In the genomic region with DNA sequence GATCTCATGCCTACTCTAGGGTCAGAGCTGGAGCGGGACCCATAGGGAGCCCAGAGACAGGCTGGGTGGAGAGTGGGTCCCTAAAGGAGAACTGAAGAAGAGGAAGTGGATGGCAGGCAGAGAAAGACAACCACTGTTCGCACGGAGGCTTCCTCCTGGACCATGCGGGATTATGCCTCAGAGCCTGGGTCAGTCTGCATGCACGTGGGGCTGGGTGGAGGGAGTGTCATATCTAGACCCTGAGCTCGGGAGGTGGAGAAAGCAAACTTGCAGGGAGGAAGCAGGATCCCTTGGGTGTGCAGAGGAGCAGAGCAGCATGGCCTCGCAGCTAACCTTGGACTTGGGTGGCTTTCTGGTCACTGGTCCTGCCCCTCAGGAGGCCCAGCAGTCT, we compare ENCODE assay signal across 1 cellular context.
TF ChIP-seq lines count a peak whose summit lies in the region.

No MANE protein-coding gene starts in this region.

TF ChIP-seq in HepG2, 621 proteins besides CTCF, POLR2A, EP300 and RAD21 (continued from another document):
- TF ChIP-seq, protein P1, sequence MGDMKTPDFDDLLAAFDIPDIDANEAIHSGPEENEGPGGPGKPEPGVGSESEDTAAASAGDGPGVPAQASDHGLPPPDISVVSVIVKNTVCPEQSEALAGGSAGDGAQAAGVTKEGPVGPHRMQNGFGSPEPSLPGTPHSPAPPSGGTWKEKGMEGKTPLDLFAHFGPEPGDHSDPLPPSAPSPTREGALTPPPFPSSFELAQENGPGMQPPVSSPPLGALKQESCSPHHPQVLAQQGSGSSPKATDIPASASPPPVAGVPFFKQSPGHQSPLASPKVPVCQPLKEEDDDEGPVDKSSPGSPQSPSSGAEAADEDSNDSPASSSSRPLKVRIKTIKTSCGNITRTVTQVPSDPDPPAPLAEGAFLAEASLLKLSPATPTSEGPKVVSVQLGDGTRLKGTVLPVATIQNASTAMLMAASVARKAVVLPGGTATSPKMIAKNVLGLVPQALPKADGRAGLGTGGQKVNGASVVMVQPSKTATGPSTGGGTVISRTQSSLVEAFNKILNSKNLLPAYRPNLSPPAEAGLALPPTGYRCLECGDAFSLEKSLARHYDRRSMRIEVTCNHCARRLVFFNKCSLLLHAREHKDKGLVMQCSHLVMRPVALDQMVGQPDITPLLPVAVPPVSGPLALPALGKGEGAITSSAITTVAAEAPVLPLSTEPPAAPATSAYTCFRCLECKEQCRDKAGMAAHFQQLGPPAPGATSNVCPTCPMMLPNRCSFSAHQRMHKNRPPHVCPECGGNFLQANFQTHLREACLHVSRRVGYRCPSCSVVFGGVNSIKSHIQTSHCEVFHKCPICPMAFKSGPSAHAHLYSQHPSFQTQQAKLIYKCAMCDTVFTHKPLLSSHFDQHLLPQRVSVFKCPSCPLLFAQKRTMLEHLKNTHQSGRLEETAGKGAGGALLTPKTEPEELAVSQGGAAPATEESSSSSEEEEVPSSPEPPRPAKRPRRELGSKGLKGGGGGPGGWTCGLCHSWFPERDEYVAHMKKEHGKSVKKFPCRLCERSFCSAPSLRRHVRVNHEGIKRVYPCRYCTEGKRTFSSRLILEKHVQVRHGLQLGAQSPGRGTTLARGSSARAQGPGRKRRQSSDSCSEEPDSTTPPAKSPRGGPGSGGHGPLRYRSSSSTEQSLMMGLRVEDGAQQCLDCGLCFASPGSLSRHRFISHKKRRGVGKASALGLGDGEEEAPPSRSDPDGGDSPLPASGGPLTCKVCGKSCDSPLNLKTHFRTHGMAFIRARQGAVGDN (CRISPR knock-in tag; IDR thresholded peaks at IDR 0.05): peak; percentile 51; the same call in 1 of the 2 replicates
- TF ChIP-seq, protein P2, sequence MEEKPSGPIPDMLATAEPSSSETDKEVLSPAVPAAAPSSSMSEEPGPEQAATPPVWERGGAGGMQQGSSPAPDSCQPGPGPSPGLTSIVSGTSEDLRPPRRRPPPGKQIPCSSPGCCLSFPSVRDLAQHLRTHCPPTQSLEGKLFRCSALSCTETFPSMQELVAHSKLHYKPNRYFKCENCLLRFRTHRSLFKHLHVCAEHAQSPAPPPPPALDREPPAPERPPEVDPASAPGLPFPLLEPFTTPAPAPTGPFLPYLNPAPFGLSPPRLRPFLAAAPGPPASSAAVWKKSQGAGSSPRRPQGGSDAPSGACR (CRISPR knock-in tag; IDR thresholded peaks at IDR 0.05): no peak
TF ChIP-seq in HepG2: peak in this region for 10.
